ENCODE assay signal across 1 cellular context in genomic region chr5:176436641-176437040, GRCh38.
TF ChIP-seq lines count a peak whose summit lies in the region.

No MANE protein-coding gene starts in this region.

TF ChIP-seq in SK-N-SH, 30 proteins besides CTCF, POLR2A, EP300 and RAD21 (continued from another document):
- TF ChIP-seq ZBTB33 (IDR thresholded peaks at IDR 0.05; ENCODE audit: borderline replicate concordance, low read depth) (no peak), USF2 (IDR thresholded peaks at IDR 0.05; ENCODE audit: borderline replicate concordance, low read depth, low read length) (no peak), IRF3 (IDR thresholded peaks at IDR 0.05; ENCODE audit: low read depth, low read length) (no peak), MEF2A (IDR thresholded peaks at IDR 0.05; ENCODE audit: borderline replicate concordance, low read depth) (no peak), EZH2phosphoT487 (IDR thresholded peaks at IDR 0.05; ENCODE audit: borderline replicate concordance, low read depth) (no peak), YY1 (IDR thresholded peaks at IDR 0.05; ENCODE audit: low read depth) (no peak), SMC3 (IDR thresholded peaks at IDR 0.05; ENCODE audit: low read depth, low read length) (no peak), TEAD4 (IDR thresholded peaks at IDR 0.05; ENCODE audit: borderline replicate concordance, insufficient read depth) (no peak), REST (IDR thresholded peaks at IDR 0.05; ENCODE audit: low read depth, low read length) (no peak), RCOR1 (IDR thresholded peaks at IDR 0.05; ENCODE audit: low read length) (no peak)
